ENCODE assay signal across 8 cellular contexts in genomic region chr9:32572900-32573523, GRCh38. TPM values are rescaled to one million over a fixed set of nuclear protein-coding genes. Genes with fewer than 3 reads are reported as not detected.
DNase-seq lines count a peak whose midpoint lies in the region; ATAC-seq, FAIRE-seq and TF ChIP-seq lines count a peak whose summit lies in the region.

TSS of gene NDUFB6 (minus strand) at chr9:32573159. CDS start at chr9:32573060, 99 bp downstream.

- TF ChIP-seq CTCF in A673 (conservative IDR thresholded peaks at IDR 0.05; ENCODE audit: low read depth, low read length) (no peak), VCaP (conservative IDR thresholded peaks at IDR 0.05) (no peak), breast epithelium (IDR thresholded peaks at IDR 0.05) (no peak)

- DNase-seq in A673 (ENCODE audit: low spot score), result peak; percentile 97
- DNase-seq in NCI-H2196 treated with DMSO at 0.1 percent for 48 hours (lab: John Stamatoyannopoulos, UW; ENCODE audit: unreplicated experiment), result peak; percentile 81
- DNase-seq in breast epithelium (ENCODE audit: low spot score in 2 of 2), result peak; percentile 88 to 89
- peak; percentile 96 for DNase-seq in small intestine

- H3K27ac ChIP-seq in A673 (ENCODE audit: low read depth, low read length, poor library complexity, severe bottlenecking), result peak within 1 kb of the TSS; percentile 79
- peak within 1 kb of the TSS; percentile 83 for H3K27ac ChIP-seq in VCaP
- peak within 1 kb of the TSS; percentile 92 to 95 for H3K27ac ChIP-seq in breast epithelium
- H3K27ac ChIP-seq in iPS-20b (ENCODE audit: low read length), result peak within 1 kb of the TSS; percentile 22
- H3K27ac ChIP-seq in small intestine (ENCODE audit: low read depth in 1 of 2, low read length in 1 of 2), result peak within 1 kb of the TSS; percentile 78 to 96

- ATAC-seq in GM18870 (IDR thresholded peaks at IDR 0.05; ENCODE audit: unreplicated experiment) (peak; percentile 75), HG03135 (IDR thresholded peaks at IDR 0.05; ENCODE audit: unreplicated experiment) (peak; percentile 85)

- H3K4me1 ChIP-seq in A673 (ENCODE audit: insufficient read depth, low read length, poor library complexity, severe bottlenecking) (peaks cover 15% of the 10 kb centered on the region), breast epithelium (peaks cover 0 to 9% of the 10 kb centered on the region in 2 donors), iPS-20b (ENCODE audit: insufficient read depth, low read length) (no peaks in the 10 kb centered on the region; the same call in 1 of the 2 replicates), small intestine (ENCODE audit: control insufficient read depth in 2 of 2, insufficient read depth in 1 of 2, low read depth in 1 of 2, low read length in 1 of 2) (no peaks in the 10 kb centered on the region)

- H3K9me3 ChIP-seq in A673 (ENCODE audit: low read depth, low read length, poor library complexity, severe bottlenecking) (no peaks in the 10 kb centered on the region), breast epithelium (no peaks in the 10 kb centered on the region), iPS-20b (ENCODE audit: insufficient read depth, low read depth, low read length) (no peaks in the 10 kb centered on the region), small intestine (ENCODE audit: control insufficient read depth, low read depth) (no peaks in the 10 kb centered on the region)

- peak within 1 kb of the TSS; percentile 89 for H3K9ac ChIP-seq in iPS-20b (ENCODE audit: low read depth, low read length)

- CTCF ChIA-PET in A673 (lab: Charles Lee), result interaction anchor here (0.5 to 1.6 kb wide), 3 partner anchors 17 to 194 kb away, joined by 4 to 29 read pairs (median 5); no protein-coding TSS in a partner anchor

- BruUV-seq in A673 (replicated peaks; lab: Mats Ljungman, UMichigan), result no TSS peak

- H3K27me3 ChIP-seq in A673 (replicated peaks; ENCODE audit: insufficient read depth, low read depth, low read length, poor library complexity), result no peaks in the 10 kb centered on the region
- H3K27me3 ChIP-seq in breast epithelium, result no peaks in the 10 kb centered on the region
- no peaks in the 10 kb centered on the region for H3K27me3 ChIP-seq in iPS-20b (ENCODE audit: insufficient read depth, low read length)
- no peaks in the 10 kb centered on the region for H3K27me3 ChIP-seq in small intestine (ENCODE audit: control insufficient read depth in 2 of 2, insufficient read depth in 2 of 2, low read length in 2 of 2)

- TF ChIP-seq POLR2A in breast epithelium (IDR thresholded peaks at IDR 0.05), result no peak

- POLR2A ChIA-PET in A673 (lab: Charles Lee; ENCODE audit: low non-redundant PET), result no interaction called here

- H3K4me3 ChIP-seq in A673 (ENCODE audit: low read depth, low read length, poor library complexity, severe bottlenecking), result peak within 1 kb of the TSS; percentile 92
- H3K4me3 ChIP-seq in breast epithelium, result peak within 1 kb of the TSS; percentile 89 to 91 (median 91)
- peak within 1 kb of the TSS; percentile 93 for H3K4me3 ChIP-seq in iPS-20b (ENCODE audit: low read length)
- H3K4me3 ChIP-seq in small intestine (ENCODE audit: low read depth in 1 of 2, low read length in 2 of 2), result peak within 1 kb of the TSS; percentile 76 to 88

- H3K36me3 ChIP-seq in A673 (ENCODE audit: insufficient read depth, low read length, poor library complexity, severe bottlenecking) (peaks cover 8% of the 10 kb centered on the region), breast epithelium (no peaks in the 10 kb centered on the region), iPS-20b (ENCODE audit: insufficient read depth, low read depth, low read length) (peaks cover 4% of the 10 kb centered on the region), small intestine (ENCODE audit: control insufficient read depth in 2 of 2, insufficient read depth in 2 of 2, low read length in 2 of 2) (no peaks in the 10 kb centered on the region)

- WGBS in small intestine, 3 donors, result 0% methylated on average over 36 of the region's 36 CpGs

- intact Hi-C loops in A673 (cut with micrococcal nuclease; ENCODE audit: unreplicated experiment) (loop anchor here (2.0 to 10.0 kb wide), 2 partner anchors 48 to 194 kb away; partner anchors contain the start of gene RIGI), breast epithelium (cut with DNase I; ENCODE audit: low total_unique reads) (no loop called here)

- FAIRE-seq in small intestine (lab: Jason Lieb, UNC), result no peak

RNA-seq across cellular contexts. Expression of gene NDUFB6, which starts in this region (rescaled TPM):
- 77.5 and 82.6 TPM in 2 replicates for total RNA-seq in A673 (2021)
- total RNA-seq in breast epithelium, result 10 to 100 TPM; 26.2 to 37.4 (median 30.0) TPM
- 10 to 100 TPM; 55.9 to 78.7 (median 67.8) TPM for polyA plus RNA-seq in small intestine

Comparison
In these comparisons a context has a peak if more than half of its experiments do, and no peak if none do; other contexts are left out.
1. Peak in every context shown above with its lines: DNase-seq, ATAC-seq, H3K4me3 ChIP-seq and H3K27ac ChIP-seq.
2. H3K27ac ChIP-seq: peak in every context shown above with its lines; median percentile 94 in breast epithelium; 87 in small intestine; 83 in VCaP; 79 in A673; 22 in iPS-20b.